ENCODE assay signal across 17 cellular contexts in genomic region chr4:88985088-88985779, GRCh38.
A peak's percentile ranks its signal among the peaks of the same experiment; 100 is the strongest.
DNase-seq lines count a peak whose midpoint lies in the region; ATAC-seq and TF ChIP-seq lines count a peak whose summit lies in the region.
"Had no signal": no experiment of that assay in that cellular context is flagged by ENCODE, and none has a peak within 500 bp of the region (broad histone marks: within the 10 kb centered on the region; RNA-seq: fewer than 3 reads in every experiment).

No MANE protein-coding gene starts in this region.

- intact Hi-C loops in body of pancreas (cut with DNase I): no loop called here

- H3K27me3 Mint-ChIP-seq in activated T-cell treated with anti-CD3 and anti-CD28 coated beads, Interleukin-2, amount 50 U/mL, for 24 hours: no peaks in the 10 kb centered on the region
- H3K27me3 Mint-ChIP-seq: activated CD4-positive, alpha-beta T cell treated with anti-CD3 and anti-CD28 coated beads for 36 hours had no signal

- H3K36me3 ChIP-seq in body of pancreas (replicated peaks in 1 of 2; ENCODE audit: insufficient read depth in 1 of 2, low read depth in 2 of 2): no peaks in the 10 kb centered on the region
- H3K36me3 ChIP-seq: ovary had no signal

- peaks cover 12% of the 10 kb centered on the region for H3K4me1 ChIP-seq in body of pancreas
- H3K4me1 ChIP-seq: tibial nerve had no signal

- DNase-seq in AG08395 (ENCODE audit: low spot score) (peak; percentile 16), HCEC 1CT (peak; percentile 71), body of pancreas (peak in 1 of 4 donors; percentile 32), iris pigment epithelial cell (ENCODE audit: low read depth) (peak; percentile 91), NCI-H1694 treated with DMSO at 0.1 percent for 48 hours (lab: John Stamatoyannopoulos, UW) (no peak), DMS53 (lab: John Stamatoyannopoulos, UW) (no peak)
- no peak for DNase-seq in activated T-cell treated with anti-CD3 and anti-CD28 coated beads, Interleukin-2, amount 50 U/mL, for 24 hours
- DNase-seq in activated effector memory CD4-positive, alpha-beta T cell treated with anti-CD3 and anti-CD28 coated beads, Interleukin-2, amount 50 U/mL, for 16 hours: no peak
- DNase-seq: activated CD4-positive, alpha-beta T cell treated with anti-CD3 and anti-CD28 coated beads for 36 hours; activated naive CD8-positive, alpha-beta T cell treated with anti-CD3 and anti-CD28 coated beads, Interleukin-2, amount 10 ng/mL, durations not matched to agents 7 days and 5 days; activated T-cell treated with anti-CD3 and anti-CD28 coated beads, Interleukin-2, amount 50 U/mL, for 1 hour; C1 segment of cervical spinal cord; NCI-H2029 treated with DMSO at 0.1 percent for 48 hours; NCI-H774; ovary; T-helper 2 cell had no signal

- H3K4me3 Mint-ChIP-seq in activated T-cell treated with anti-CD3 and anti-CD28 coated beads, Interleukin-2, amount 50 U/mL, for 24 hours: no peak overlapping the region
- H3K4me3 Mint-ChIP-seq: activated CD4-positive, alpha-beta T cell treated with anti-CD3 and anti-CD28 coated beads for 36 hours; activated naive CD8-positive, alpha-beta T cell treated with anti-CD3 and anti-CD28 coated beads, Interleukin-2, amount 10 ng/mL, durations not matched to agents 7 days and 5 days had no signal

- H3K27me3 ChIP-seq in body of pancreas: no peaks in the 10 kb centered on the region
- H3K27me3 ChIP-seq: ovary, tibial nerve had no signal

- no peaks in the 10 kb centered on the region for H3K4me1 Mint-ChIP-seq in activated T-cell treated with anti-CD3 and anti-CD28 coated beads, Interleukin-2, amount 50 U/mL, for 24 hours (ENCODE audit: low read depth)
- H3K4me1 Mint-ChIP-seq: activated CD4-positive, alpha-beta T cell treated with anti-CD3 and anti-CD28 coated beads for 36 hours; activated naive CD8-positive, alpha-beta T cell treated with anti-CD3 and anti-CD28 coated beads, Interleukin-2, amount 10 ng/mL, durations not matched to agents 7 days and 5 days had no signal

- H3K27ac Mint-ChIP-seq in activated T-cell treated with anti-CD3 and anti-CD28 coated beads, Interleukin-2, amount 50 U/mL, for 24 hours: no peak overlapping the region
- H3K27ac Mint-ChIP-seq: activated CD4-positive, alpha-beta T cell treated with anti-CD3 and anti-CD28 coated beads for 36 hours; activated naive CD8-positive, alpha-beta T cell treated with anti-CD3 and anti-CD28 coated beads, Interleukin-2, amount 10 ng/mL, durations not matched to agents 7 days and 5 days had no signal

- no peaks in the 10 kb centered on the region for H3K9me3 Mint-ChIP-seq in activated T-cell treated with anti-CD3 and anti-CD28 coated beads, Interleukin-2, amount 50 U/mL, for 24 hours
- H3K9me3 Mint-ChIP-seq: activated naive CD8-positive, alpha-beta T cell treated with anti-CD3 and anti-CD28 coated beads, Interleukin-2, amount 10 ng/mL, durations not matched to agents 7 days and 5 days had no signal

- H3K36me3 Mint-ChIP-seq in activated T-cell treated with anti-CD3 and anti-CD28 coated beads, Interleukin-2, amount 50 U/mL, for 24 hours (ENCODE audit: low read depth): no peaks in the 10 kb centered on the region
- H3K36me3 Mint-ChIP-seq: activated naive CD8-positive, alpha-beta T cell treated with anti-CD3 and anti-CD28 coated beads, Interleukin-2, amount 10 ng/mL, durations not matched to agents 7 days and 5 days had no signal

- ATAC-seq in body of pancreas: peak; percentile 38
- ATAC-seq: activated CD4-positive, alpha-beta T cell treated with anti-CD3 and anti-CD28 coated beads for 36 hours had no signal

- 88 to 91% methylated on average over 5 of the region's 5 CpGs for WGBS in body of pancreas, 2 donors

- TF ChIP-seq CTCF in body of pancreas (IDR thresholded peaks at IDR 0.05): no peak

- TF ChIP-seq POLR2A in body of pancreas (IDR thresholded peaks at IDR 0.05): no peak

- H3K27ac ChIP-seq in body of pancreas: no peak overlapping the region
- H3K27ac ChIP-seq: ovary, tibial nerve had no signal

- no peak overlapping the region for H3K4me3 ChIP-seq in body of pancreas
- H3K4me3 ChIP-seq: ovary, tibial nerve had no signal

- no peaks in the 10 kb centered on the region for H3K9me3 ChIP-seq in body of pancreas
- H3K9me3 ChIP-seq: ovary, tibial nerve had no signal

Comparison
In these comparisons a context has a peak if more than half of its experiments do, and no peak if none do; other contexts are left out.
1. DNase-seq: peak in AG08395 (single experiment), HCEC 1CT (single experiment) and iris pigment epithelial cell (single experiment); none in activated T-cell treated with anti-CD3 and anti-CD28 coated beads, Interleukin-2, amount 50 U/mL, for 24 hours (single experiment), NCI-H1694 treated with DMSO at 0.1 percent for 48 hours (single experiment), DMS53 (single experiment) and activated effector memory CD4-positive, alpha-beta T cell treated with anti-CD3 and anti-CD28 coated beads, Interleukin-2, amount 50 U/mL, for 16 hours (single experiment).